24 cellular contexts compared by ENCODE assay signal in the genomic region with DNA sequence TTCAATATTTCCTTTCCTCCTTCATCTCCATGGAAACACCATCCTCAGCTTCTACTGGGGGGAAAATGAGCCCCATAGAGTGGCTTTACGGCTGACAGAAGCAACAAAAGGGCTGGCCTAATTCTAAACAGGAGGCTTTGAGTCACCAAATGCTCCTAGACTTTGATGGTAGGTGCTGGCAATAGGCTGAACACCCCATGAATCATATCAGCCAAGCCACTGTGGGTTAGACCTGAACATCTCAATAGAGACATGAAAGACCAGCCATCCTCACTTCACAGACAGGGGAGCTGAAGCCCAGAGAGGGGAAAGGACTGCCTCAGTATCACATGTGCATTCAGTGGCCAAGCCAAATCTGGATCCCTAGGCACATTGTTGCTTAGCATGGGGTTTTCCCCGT.
"Had no signal": no experiment of that assay in that cellular context is flagged by ENCODE, and none has a peak within 500 bp of the region (broad histone marks: within the 10 kb centered on the region; RNA-seq: fewer than 3 reads in every experiment).

No MANE protein-coding gene starts in this region.

- ATAC-seq: activated CD8-positive, alpha-beta memory T cell treated with anti-CD3 and anti-CD28 coated beads, Interleukin-2, amount 10 ng/mL, durations not matched to agents 7 days and 5 days; body of pancreas; Panc1 had no signal

- H3K36me3 Mint-ChIP-seq: activated CD8-positive, alpha-beta memory T cell treated with anti-CD3 and anti-CD28 coated beads, Interleukin-2, amount 10 ng/mL, durations not matched to agents 7 days and 5 days; activated naive CD4-positive, alpha-beta T cell treated with anti-CD3 and anti-CD28 coated beads, Interleukin-2, amount 10 ng/mL, durations not matched to agents 7 days and 5 days; activated naive CD8-positive, alpha-beta T cell treated with anti-CD3 and anti-CD28 coated beads, Interleukin-2, amount 10 ng/mL, durations not matched to agents 7 days and 5 days had no signal

- H3K4me3 Mint-ChIP-seq: activated CD4-positive, alpha-beta T cell treated with anti-CD3 and anti-CD28 coated beads, Interleukin-2, amount 10 ng/mL, durations not matched to agents 7 days and 5 days; activated CD8-positive, alpha-beta memory T cell treated with anti-CD3 and anti-CD28 coated beads, Interleukin-2, amount 10 ng/mL, durations not matched to agents 7 days and 5 days; activated naive CD4-positive, alpha-beta T cell treated with anti-CD3 and anti-CD28 coated beads, Interleukin-2, amount 10 ng/mL, durations not matched to agents 7 days and 5 days; activated naive CD8-positive, alpha-beta T cell treated with anti-CD3 and anti-CD28 coated beads, Interleukin-2, amount 10 ng/mL, durations not matched to agents 7 days and 5 days had no signal

- H3K9me3 Mint-ChIP-seq: activated CD4-positive, alpha-beta T cell treated with anti-CD3 and anti-CD28 coated beads, Interleukin-2, amount 10 ng/mL, durations not matched to agents 7 days and 5 days; activated naive CD4-positive, alpha-beta T cell treated with anti-CD3 and anti-CD28 coated beads, Interleukin-2, amount 10 ng/mL, durations not matched to agents 7 days and 5 days; activated naive CD8-positive, alpha-beta T cell treated with anti-CD3 and anti-CD28 coated beads, Interleukin-2, amount 10 ng/mL, durations not matched to agents 7 days and 5 days had no signal

- DNase-seq: activated CD4-positive, alpha-beta T cell treated with anti-CD3 and anti-CD28 coated beads, Interleukin-2, amount 10 ng/mL, durations not matched to agents 7 days and 5 days; activated CD4-positive, alpha-beta T cell treated with anti-CD3 and anti-CD28 coated beads, Interleukin-2, amount 50 U/mL, for 48 hours; activated CD8-positive, alpha-beta memory T cell treated with anti-CD3 and anti-CD28 coated beads for 24 hours; activated CD8-positive, alpha-beta memory T cell treated with anti-CD3 and anti-CD28 coated beads, Interleukin-2, amount 10 ng/mL, durations not matched to agents 7 days and 5 days; activated CD8-positive, alpha-beta memory T cell treated with anti-CD3 and anti-CD28 coated beads, Interleukin-2, amount 50 U/mL, for 48 hours; activated gamma-delta T cell treated with Interleukin-2 at 50 U/mL for 16 hours; activated naive CD4-positive, alpha-beta T cell treated with anti-CD3 and anti-CD28 coated beads, Interleukin-2, amount 10 ng/mL, durations not matched to agents 7 days and 5 days; activated naive CD8-positive, alpha-beta T cell treated with anti-CD3 and anti-CD28 coated beads, Interleukin-2, amount 10 ng/mL, durations not matched to agents 7 days and 5 days; adrenal gland; body of pancreas; caudate nucleus; cerebellar nuclear complex; Karpas-422; KBM-7; NCI-H1105; NCI-H1417 treated with DMSO at 0.1 percent for 48 hours; NCI-H187 treated with DMSO at 0.1 percent for 48 hours; NCI-H2081; NCI-H345; NCI-H524 treated with DMSO at 0.1 percent for 48 hours; SHP77; SJCRH30; T1000 had no signal

- H3K27ac Mint-ChIP-seq: activated CD4-positive, alpha-beta T cell treated with anti-CD3 and anti-CD28 coated beads, Interleukin-2, amount 10 ng/mL, durations not matched to agents 7 days and 5 days; activated CD8-positive, alpha-beta memory T cell treated with anti-CD3 and anti-CD28 coated beads, Interleukin-2, amount 10 ng/mL, durations not matched to agents 7 days and 5 days; activated naive CD4-positive, alpha-beta T cell treated with anti-CD3 and anti-CD28 coated beads, Interleukin-2, amount 10 ng/mL, durations not matched to agents 7 days and 5 days; activated naive CD8-positive, alpha-beta T cell treated with anti-CD3 and anti-CD28 coated beads, Interleukin-2, amount 10 ng/mL, durations not matched to agents 7 days and 5 days had no signal

- H3K27me3 Mint-ChIP-seq: activated CD4-positive, alpha-beta T cell treated with anti-CD3 and anti-CD28 coated beads, Interleukin-2, amount 10 ng/mL, durations not matched to agents 7 days and 5 days; activated CD8-positive, alpha-beta memory T cell treated with anti-CD3 and anti-CD28 coated beads, Interleukin-2, amount 10 ng/mL, durations not matched to agents 7 days and 5 days; activated naive CD4-positive, alpha-beta T cell treated with anti-CD3 and anti-CD28 coated beads, Interleukin-2, amount 10 ng/mL, durations not matched to agents 7 days and 5 days; activated naive CD8-positive, alpha-beta T cell treated with anti-CD3 and anti-CD28 coated beads, Interleukin-2, amount 10 ng/mL, durations not matched to agents 7 days and 5 days had no signal

- H3K4me1 Mint-ChIP-seq: activated CD4-positive, alpha-beta T cell treated with anti-CD3 and anti-CD28 coated beads, Interleukin-2, amount 10 ng/mL, durations not matched to agents 7 days and 5 days; activated CD8-positive, alpha-beta memory T cell treated with anti-CD3 and anti-CD28 coated beads, Interleukin-2, amount 10 ng/mL, durations not matched to agents 7 days and 5 days; activated naive CD4-positive, alpha-beta T cell treated with anti-CD3 and anti-CD28 coated beads, Interleukin-2, amount 10 ng/mL, durations not matched to agents 7 days and 5 days; activated naive CD8-positive, alpha-beta T cell treated with anti-CD3 and anti-CD28 coated beads, Interleukin-2, amount 10 ng/mL, durations not matched to agents 7 days and 5 days had no signal
